Comparison of ENCODE assay signal across 16 cellular contexts in the genomic region with DNA sequence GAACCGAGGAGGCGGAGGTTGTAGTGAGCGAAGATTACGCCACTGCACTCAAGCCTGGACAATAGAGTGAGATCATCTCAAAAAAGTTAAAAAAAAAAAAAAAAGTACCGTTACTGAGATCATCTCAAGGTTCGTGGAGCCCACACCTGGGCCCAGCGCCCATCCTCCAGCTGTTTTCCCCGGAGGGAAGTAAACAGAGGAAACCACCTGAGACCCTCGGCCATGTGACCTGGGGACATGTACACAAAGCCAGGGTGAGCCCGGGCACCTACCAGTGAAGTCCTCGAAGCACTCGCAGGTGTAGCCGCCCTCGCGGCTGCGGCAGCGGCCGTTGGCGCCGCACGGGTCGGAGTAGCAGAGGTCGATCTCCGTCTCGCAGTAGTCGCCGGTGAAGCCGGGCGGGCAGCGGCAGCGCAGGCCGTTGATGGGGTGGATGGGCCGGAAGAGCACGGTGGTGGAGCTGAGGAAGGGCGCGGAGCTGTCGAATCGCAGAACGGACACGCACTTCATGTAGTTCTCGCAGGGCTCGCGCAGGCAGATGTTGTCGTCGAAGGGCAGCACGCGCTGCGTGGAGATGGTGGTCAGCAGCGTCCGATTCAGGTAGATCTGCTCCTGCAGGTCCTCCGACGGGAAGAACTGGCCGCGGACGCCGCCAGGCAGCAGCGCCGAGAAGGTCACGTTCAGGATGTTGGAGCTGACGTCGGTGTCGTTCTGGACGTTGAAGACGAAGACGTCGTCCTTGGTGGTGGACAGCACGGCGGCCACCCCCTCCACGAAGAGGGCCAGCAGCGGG.
"Had no signal": no experiment of that assay in that cellular context is flagged by ENCODE, and none has a peak within 500 bp of the region (broad histone marks: within the 10 kb centered on the region; RNA-seq: fewer than 3 reads in every experiment).

No MANE protein-coding gene starts in this region.

- H3K9me3 Mint-ChIP-seq: activated naive CD4-positive, alpha-beta T cell treated with anti-CD3 and anti-CD28 coated beads, Interleukin-2, amount 50 U/mL, for 24 hours; activated T-cell treated with anti-CD3 and anti-CD28 coated beads, Interleukin-2, amount 50 U/mL, for 72 hours; neural crest cell had no signal

- H3K36me3 ChIP-seq: WERI-Rb-1 had no signal

- H3K27ac Mint-ChIP-seq: activated naive CD4-positive, alpha-beta T cell treated with anti-CD3 and anti-CD28 coated beads, Interleukin-2, amount 50 U/mL, for 24 hours; activated T-cell treated with anti-CD3 and anti-CD28 coated beads, Interleukin-2, amount 50 U/mL, for 72 hours; progenitor cell of endocrine pancreas had no signal

- DNase-seq: activated CD4-positive, alpha-beta T cell treated with anti-CD3 and anti-CD28 coated beads, Interleukin-2, amount 50 U/mL, for 4 hours; activated effector memory CD4-positive, alpha-beta T cell treated with anti-CD3 and anti-CD28 coated beads, Interleukin-2, amount 50 U/mL, for 16 hours; activated T-cell treated with anti-CD3 and anti-CD28 coated beads, Interleukin-2, amount 50 U/mL, for 72 hours; effector CD4-positive, alpha-beta T cell; hippocampal formation; stimulated activated CD4-positive, alpha-beta T cell treated with anti-CD3 and anti-CD28 coated beads, Interleukin-12 subunit alpha, Interleukin-12 subunit beta, amount 100 ng/mL, for 4 hours; stimulated activated CD4-positive, alpha-beta T cell treated with anti-CD3 and anti-CD28 coated beads, Interleukin-1b, Interleukin-23, amount 100 ng/mL, for 48 hours; stimulated activated CD8-positive, alpha-beta memory T cell treated with anti-CD3 and anti-CD28 coated beads, Interleukin-4, amount 100 ng/mL, for 48 hours; stimulated activated naive CD4-positive, alpha-beta T cell; T-helper 2 cell; WERI-Rb-1 had no signal

- ATAC-seq: activated T-cell treated with anti-CD3 and anti-CD28 coated beads, Interleukin-2, amount 50 U/mL, for 72 hours; left lung had no signal

- H3K4me3 Mint-ChIP-seq: activated naive CD4-positive, alpha-beta T cell treated with anti-CD3 and anti-CD28 coated beads, Interleukin-2, amount 50 U/mL, for 24 hours; activated T-cell treated with anti-CD3 and anti-CD28 coated beads, Interleukin-2, amount 50 U/mL, for 72 hours; neural crest cell had no signal

- H3K4me1 Mint-ChIP-seq: activated naive CD4-positive, alpha-beta T cell treated with anti-CD3 and anti-CD28 coated beads, Interleukin-2, amount 50 U/mL, for 24 hours had no signal

- H3K4me3 ChIP-seq: esophagus muscularis mucosa, left lung had no signal

- H3K27me3 Mint-ChIP-seq: activated naive CD4-positive, alpha-beta T cell treated with anti-CD3 and anti-CD28 coated beads, Interleukin-2, amount 50 U/mL, for 24 hours had no signal

- H3K36me3 Mint-ChIP-seq: activated naive CD4-positive, alpha-beta T cell treated with anti-CD3 and anti-CD28 coated beads, Interleukin-2, amount 50 U/mL, for 24 hours had no signal
